ENCODE assay signal across 8 cellular contexts in the genomic region with DNA sequence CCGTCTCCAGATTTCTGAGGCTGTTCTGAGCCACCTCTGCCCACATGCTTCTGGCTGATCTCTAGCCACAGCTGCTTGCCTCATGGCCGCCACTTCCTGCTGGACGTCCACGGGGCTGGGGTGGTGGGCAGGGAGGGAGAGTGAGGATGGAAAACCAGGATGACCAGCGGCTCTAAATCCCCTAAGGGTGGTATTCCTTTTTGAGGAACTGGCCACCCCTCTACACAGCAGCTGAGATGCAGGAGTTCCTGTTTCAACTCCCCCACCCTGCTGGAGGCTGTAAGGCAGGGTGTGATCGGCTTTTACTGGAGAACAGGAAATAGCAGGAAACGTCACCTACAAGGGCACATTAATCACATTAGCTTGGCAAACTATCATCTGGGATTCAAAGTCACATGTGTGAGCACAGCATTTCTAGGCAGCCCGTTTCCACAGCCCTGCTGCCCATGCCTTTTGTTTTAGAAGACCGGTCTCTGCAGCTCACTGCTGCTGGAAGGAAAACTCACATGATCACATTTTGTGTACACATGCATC.
DNase-seq lines count a peak whose midpoint lies in the region; ATAC-seq and TF ChIP-seq lines count a peak whose summit lies in the region.

No MANE protein-coding gene starts in this region.

- no peaks in the 10 kb centered on the region for H3K36me3 ChIP-seq in GM23338 (ENCODE audit: insufficient read depth)
- H3K36me3 ChIP-seq in CD4-positive, alpha-beta memory T cell (ENCODE audit: insufficient read depth, low read length), result no peaks in the 10 kb centered on the region
- no peaks in the 10 kb centered on the region for H3K36me3 ChIP-seq in CD8-positive, alpha-beta memory T cell (ENCODE audit: insufficient read depth, low read length)

- no peaks in the 10 kb centered on the region for H3K79me2 ChIP-seq in GM23338 (replicated peaks; ENCODE audit: insufficient read depth)

- ATAC-seq in GM23338 (no peak), foreskin keratinocyte (peak; percentile 51), HG02571 (IDR thresholded peaks at IDR 0.05; ENCODE audit: unreplicated experiment) (no peak)

- no peaks in the 10 kb centered on the region for H3K27me3 Mint-ChIP-seq in GM23338 (ENCODE audit: insufficient read depth, low read depth, poor library complexity)
- peaks cover 4 to 8% of the 10 kb centered on the region in 2 donors for H3K27me3 Mint-ChIP-seq in CD4-positive, alpha-beta memory T cell
- H3K27me3 Mint-ChIP-seq in CD8-positive, alpha-beta memory T cell, result peaks cover 7 to 23% of the 10 kb centered on the region in 2 donors

- POLR2A ChIA-PET in RWPE1 (lab: Yijun Ruan, JAX; ENCODE audit: low non-redundant PET), result no interaction called here
- POLR2A ChIA-PET in CD4-positive, alpha-beta memory T cell (lab: Charles Lee; ENCODE audit: partially characterized antibody), result no interaction called here
- POLR2A ChIA-PET in CD8-positive, alpha-beta memory T cell (lab: Charles Lee), result no interaction called here

- no peaks in the 10 kb centered on the region for H4K20me1 ChIP-seq in GM23338 (replicated peaks; ENCODE audit: insufficient read depth)

- peaks cover 3% of the 10 kb centered on the region; the same call in 1 of the 3 replicates for H3K36me3 Mint-ChIP-seq in GM23338 (ENCODE audit: low read depth)
- peaks cover 0 to 4% of the 10 kb centered on the region in 2 donors for H3K36me3 Mint-ChIP-seq in CD4-positive, alpha-beta memory T cell
- no peaks in the 10 kb centered on the region for H3K36me3 Mint-ChIP-seq in CD8-positive, alpha-beta memory T cell

- no peaks in the 10 kb centered on the region for H3K9me3 ChIP-seq in CD4-positive, alpha-beta memory T cell (ENCODE audit: control insufficient read depth in 1 of 2, low read length in 2 of 2)
- no peaks in the 10 kb centered on the region for H3K9me3 ChIP-seq in CD8-positive, alpha-beta memory T cell (ENCODE audit: low read length)

- no peak overlapping the region for H3K27ac Mint-ChIP-seq in GM23338
- no peak overlapping the region for H3K27ac Mint-ChIP-seq in CD4-positive, alpha-beta memory T cell
- H3K27ac Mint-ChIP-seq in CD8-positive, alpha-beta memory T cell, result no peak overlapping the region

- peak overlapping the region; percentile 77 for H2AFZ ChIP-seq in GM23338

- H3K4me2 ChIP-seq in GM23338, result no peak overlapping the region

- H3K4me3 Mint-ChIP-seq in GM23338, result no peak overlapping the region
- no peak overlapping the region for H3K4me3 Mint-ChIP-seq in CD4-positive, alpha-beta memory T cell
- no peak overlapping the region for H3K4me3 Mint-ChIP-seq in CD8-positive, alpha-beta memory T cell

- peaks cover 16% of the 10 kb centered on the region for H3K4me1 Mint-ChIP-seq in GM23338
- no peaks in the 10 kb centered on the region for H3K4me1 Mint-ChIP-seq in CD4-positive, alpha-beta memory T cell
- H3K4me1 Mint-ChIP-seq in CD8-positive, alpha-beta memory T cell, result no peaks in the 10 kb centered on the region

- no peaks in the 10 kb centered on the region for H3K9me2 ChIP-seq in GM23338 (ENCODE audit: insufficient read depth)

- intact Hi-C loops in CD4-positive, alpha-beta memory T cell (cut with micrococcal nuclease), result no loop called here

- DNase-seq in GM23338 (ENCODE audit: low spot score) (no peak), RWPE1 (ENCODE audit: low spot score) (peak; percentile 63), foreskin keratinocyte (peak; percentile 83 to 95), pulmonary artery endothelial cell (ENCODE audit: low read depth, low spot score) (peak; percentile 82)
- no peak for DNase-seq in CD4-positive, alpha-beta memory T cell
- no peak for DNase-seq in stimulated activated CD4-positive, alpha-beta T cell treated with anti-CD3 and anti-CD28 coated beads, Interleukin-2, amount 100 ng/mL, for 48 hours
- no peak for DNase-seq in CD8-positive, alpha-beta memory T cell

- H3K4me1 ChIP-seq in GM23338 (ENCODE audit: insufficient read depth) (peaks cover 9% of the 10 kb centered on the region; the same call in 1 of the 2 replicates), foreskin keratinocyte (peaks cover 35% of the 10 kb centered on the region)
- no peaks in the 10 kb centered on the region for H3K4me1 ChIP-seq in CD4-positive, alpha-beta memory T cell (ENCODE audit: insufficient read depth, low read length)
- no peaks in the 10 kb centered on the region for H3K4me1 ChIP-seq in CD8-positive, alpha-beta memory T cell (ENCODE audit: insufficient read depth, low read length)

- peaks cover 11% of the 10 kb centered on the region for H3K9me3 Mint-ChIP-seq in GM23338
- H3K9me3 Mint-ChIP-seq in CD4-positive, alpha-beta memory T cell, result peaks cover 0 to 27% (median 18%) of the 10 kb centered on the region in 8 donors
- H3K9me3 Mint-ChIP-seq in CD8-positive, alpha-beta memory T cell, result peaks cover 12 to 18% (median 16%) of the 10 kb centered on the region in 5 donors

- TF ChIP-seq CTCF in GM23338 (conservative IDR thresholded peaks at IDR 0.05; ENCODE audit: low read depth in 2 of 2), result no peak
- TF ChIP-seq CTCF in RWPE1 (conservative IDR thresholded peaks at IDR 0.05; ENCODE audit: low read depth), result no peak
- TF ChIP-seq CTCF in foreskin keratinocyte (conservative IDR thresholded peaks at IDR 0.05), result peak; percentile 8

- CTCF ChIA-PET in RWPE1 (lab: Yijun Ruan, JAX), result interaction anchor here (0.6 to 0.8 kb wide), 2 partner anchors 214 to 460 kb away, joined by 3 to 4 read pairs; a partner anchor contains a TSS
- CTCF ChIA-PET in CD4-positive, alpha-beta memory T cell (lab: Charles Lee; ENCODE audit: partially characterized antibody), result no interaction called here
- CTCF ChIA-PET in CD8-positive, alpha-beta memory T cell (lab: Charles Lee), result no interaction called here

- H3K27me3 ChIP-seq in GM23338 (ENCODE audit: insufficient read depth) (no peaks in the 10 kb centered on the region), foreskin keratinocyte (no peaks in the 10 kb centered on the region)
- no peaks in the 10 kb centered on the region for H3K27me3 ChIP-seq in CD4-positive, alpha-beta memory T cell (ENCODE audit: insufficient read depth, low read length)
- no peaks in the 10 kb centered on the region for H3K27me3 ChIP-seq in CD8-positive, alpha-beta memory T cell (ENCODE audit: insufficient read depth, low read length, poor library complexity, severe bottlenecking)

- H3K27ac ChIP-seq in GM23338 (ENCODE audit: low read depth) (no peak overlapping the region), RWPE1 (peak overlapping the region; percentile 83), foreskin keratinocyte (peak overlapping the region; percentile 94)
- H3K27ac ChIP-seq in CD4-positive, alpha-beta memory T cell (ENCODE audit: low read depth, low read length), result no peak overlapping the region
- H3K27ac ChIP-seq in CD8-positive, alpha-beta memory T cell (ENCODE audit: low read depth, low read length), result no peak overlapping the region

- no peaks in the 10 kb centered on the region for H3F3A ChIP-seq in GM23338 (replicated peaks; ENCODE audit: low read depth)

- H3K4me3 ChIP-seq in GM23338, result no peak overlapping the region
- H3K4me3 ChIP-seq in CD4-positive, alpha-beta memory T cell (ENCODE audit: low read length in 2 of 2), result no peak overlapping the region
- H3K4me3 ChIP-seq in CD8-positive, alpha-beta memory T cell (ENCODE audit: low read length), result no peak overlapping the region

TF ChIP-seq in GM23338, 12 proteins besides CTCF, POLR2A, EP300 and RAD21 (continues in another document):
- TF ChIP-seq EZH2 (IDR thresholded peaks at IDR 0.05; ENCODE audit: low read depth, unreplicated experiment), result no peak
- TF ChIP-seq, protein P1, sequence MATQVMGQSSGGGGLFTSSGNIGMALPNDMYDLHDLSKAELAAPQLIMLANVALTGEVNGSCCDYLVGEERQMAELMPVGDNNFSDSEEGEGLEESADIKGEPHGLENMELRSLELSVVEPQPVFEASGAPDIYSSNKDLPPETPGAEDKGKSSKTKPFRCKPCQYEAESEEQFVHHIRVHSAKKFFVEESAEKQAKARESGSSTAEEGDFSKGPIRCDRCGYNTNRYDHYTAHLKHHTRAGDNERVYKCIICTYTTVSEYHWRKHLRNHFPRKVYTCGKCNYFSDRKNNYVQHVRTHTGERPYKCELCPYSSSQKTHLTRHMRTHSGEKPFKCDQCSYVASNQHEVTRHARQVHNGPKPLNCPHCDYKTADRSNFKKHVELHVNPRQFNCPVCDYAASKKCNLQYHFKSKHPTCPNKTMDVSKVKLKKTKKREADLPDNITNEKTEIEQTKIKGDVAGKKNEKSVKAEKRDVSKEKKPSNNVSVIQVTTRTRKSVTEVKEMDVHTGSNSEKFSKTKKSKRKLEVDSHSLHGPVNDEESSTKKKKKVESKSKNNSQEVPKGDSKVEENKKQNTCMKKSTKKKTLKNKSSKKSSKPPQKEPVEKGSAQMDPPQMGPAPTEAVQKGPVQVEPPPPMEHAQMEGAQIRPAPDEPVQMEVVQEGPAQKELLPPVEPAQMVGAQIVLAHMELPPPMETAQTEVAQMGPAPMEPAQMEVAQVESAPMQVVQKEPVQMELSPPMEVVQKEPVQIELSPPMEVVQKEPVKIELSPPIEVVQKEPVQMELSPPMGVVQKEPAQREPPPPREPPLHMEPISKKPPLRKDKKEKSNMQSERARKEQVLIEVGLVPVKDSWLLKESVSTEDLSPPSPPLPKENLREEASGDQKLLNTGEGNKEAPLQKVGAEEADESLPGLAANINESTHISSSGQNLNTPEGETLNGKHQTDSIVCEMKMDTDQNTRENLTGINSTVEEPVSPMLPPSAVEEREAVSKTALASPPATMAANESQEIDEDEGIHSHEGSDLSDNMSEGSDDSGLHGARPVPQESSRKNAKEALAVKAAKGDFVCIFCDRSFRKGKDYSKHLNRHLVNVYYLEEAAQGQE (IDR thresholded peaks at IDR 0.05; ENCODE audit: unreplicated experiment), result no peak
- no peak for TF ChIP-seq POLR2AphosphoS5 (IDR thresholded peaks at IDR 0.05; ENCODE audit: low read depth)
- no peak for TF ChIP-seq ZNF114 (CRISPR knock-in tag; IDR thresholded peaks at IDR 0.05)
- no peak for TF ChIP-seq EZH2phosphoT487 (IDR thresholded peaks at IDR 0.05; ENCODE audit: unreplicated experiment)
- TF ChIP-seq, protein P2, sequence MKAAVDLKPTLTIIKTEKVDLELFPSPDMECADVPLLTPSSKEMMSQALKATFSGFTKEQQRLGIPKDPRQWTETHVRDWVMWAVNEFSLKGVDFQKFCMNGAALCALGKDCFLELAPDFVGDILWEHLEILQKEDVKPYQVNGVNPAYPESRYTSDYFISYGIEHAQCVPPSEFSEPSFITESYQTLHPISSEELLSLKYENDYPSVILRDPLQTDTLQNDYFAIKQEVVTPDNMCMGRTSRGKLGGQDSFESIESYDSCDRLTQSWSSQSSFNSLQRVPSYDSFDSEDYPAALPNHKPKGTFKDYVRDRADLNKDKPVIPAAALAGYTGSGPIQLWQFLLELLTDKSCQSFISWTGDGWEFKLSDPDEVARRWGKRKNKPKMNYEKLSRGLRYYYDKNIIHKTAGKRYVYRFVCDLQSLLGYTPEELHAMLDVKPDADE (IDR thresholded peaks at IDR 0.05), result no peak

Comparison
In these comparisons a context has a peak if more than half of its experiments do, and no peak if none do; other contexts are left out.
1. DNase-seq: peak in RWPE1 (single experiment), foreskin keratinocyte (2 of 2) and pulmonary artery endothelial cell (single experiment); none in GM23338 (single experiment), CD4-positive, alpha-beta memory T cell (0 of 5), stimulated activated CD4-positive, alpha-beta T cell treated with anti-CD3 and anti-CD28 coated beads, Interleukin-2, amount 100 ng/mL, for 48 hours (0 of 2) and CD8-positive, alpha-beta memory T cell (0 of 5).
2. H3K27ac ChIP-seq: peak in RWPE1 (single experiment) and foreskin keratinocyte (single experiment); none in GM23338 (single experiment), CD4-positive, alpha-beta memory T cell (single experiment) and CD8-positive, alpha-beta memory T cell (single experiment).